26 cellular contexts compared by ENCODE assay signal in genomic region chr2:74551530-74551929, GRCh38. TPM values are rescaled to one million over a fixed set of nuclear protein-coding genes. Genes with fewer than 3 reads are reported as not detected.
DNase-seq lines count a peak whose midpoint lies in the region; TF ChIP-seq lines count a peak whose summit lies in the region.
"Had no signal": no experiment of that assay in that cellular context is flagged by ENCODE, and none has a peak within 500 bp of the region (broad histone marks: within the 10 kb centered on the region; RNA-seq: fewer than 3 reads in every experiment).

No MANE protein-coding gene starts in this region.

- no peak for TF ChIP-seq CTCF in HFF-Myc (IDR thresholded peaks at IDR 0.05; ENCODE audit: low read depth, low read length, missing control alignments)

- no peaks in the 10 kb centered on the region for H3K9me3 ChIP-seq in skeletal muscle satellite cell (replicated peaks; ENCODE audit: low read length)
- H3K9me3 ChIP-seq: BE2C, Caco-2, neutrophil, spleen, thyroid gland had no signal

- peaks cover 11% of the 10 kb centered on the region for H3K36me3 ChIP-seq in skeletal muscle satellite cell (ENCODE audit: insufficient read depth, low read length)
- H3K36me3 ChIP-seq: BE2C had no signal

- intact Hi-C loops in dendritic cell treated with granulocyte-macrophage colony-stimulating factor and Interleukin-4, amounts not matched to agents 40 ng/mL and 50 ng/mL, for 4 days (cut with micrococcal nuclease), result no loop called here
- intact Hi-C loops in activated CD4-positive, alpha-beta T cell treated with anti-CD3 and anti-CD28 coated beads, Interleukin-2, amount 10 ng/mL, durations not matched to agents 24 days and 14 days (cut with micrococcal nuclease), result no loop called here

- H3K4me1 ChIP-seq in skeletal muscle satellite cell (ENCODE audit: control insufficient read depth, insufficient read depth, low read length), result peaks cover 56% of the 10 kb centered on the region
- H3K4me1 ChIP-seq: BE2C had no signal

- H3K4me3 ChIP-seq in GM08714 (ENCODE audit: low read length) (peak overlapping the region; percentile 48; the same call in 1 of the 2 replicates), HFF-Myc (replicated peaks; ENCODE audit: low read depth, low read length) (peak overlapping the region; percentile 73), skeletal muscle satellite cell (ENCODE audit: low read length) (no peak overlapping the region)
- H3K4me3 ChIP-seq: SJSA1, spleen, thyroid gland had no signal

- DNase-seq in HFF-Myc (ENCODE audit: extremely low read depth, low read depth), result no peak
- DNase-seq in activated CD4-positive, alpha-beta T cell treated with anti-CD3 and anti-CD28 coated beads, Interleukin-2, amount 50 U/mL, for 48 hours, result no peak
- no peak for DNase-seq in NCI-H82 treated with DMSO at 0.1 percent for 48 hours (lab: John Stamatoyannopoulos, UW; ENCODE audit: unreplicated experiment)
- no peak for DNase-seq in activated CD4-positive, alpha-beta T cell treated with anti-CD3 and anti-CD28 coated beads, Interleukin-2, amount 10 ng/mL, durations not matched to agents 24 days and 14 days
- DNase-seq: activated T-cell treated with anti-CD3 and anti-CD28 coated beads for 4 hours; amniotic stem cell; BE2C; Caco-2; central memory CD4-positive, alpha-beta T cell; effector CD4-positive, alpha-beta T cell; foreskin melanocyte; H7; hippocampal formation; KG1; left ventricle myocardium superior; NCI-H146; NCI-H510A treated with DMSO at 0.1 percent for 48 hours; spleen; stimulated activated CD4-positive, alpha-beta T cell treated with anti-CD3 and anti-CD28 coated beads, Interleukin-4, amount 100 ng/mL, for 1 hour; thyroid gland had no signal

- H3K4me3 Mint-ChIP-seq in dendritic cell treated with granulocyte-macrophage colony-stimulating factor and Interleukin-4, amounts not matched to agents 40 ng/mL and 50 ng/mL, for 4 days, result no peak overlapping the region
- no peak overlapping the region for H3K4me3 Mint-ChIP-seq in activated CD4-positive, alpha-beta T cell treated with anti-CD3 and anti-CD28 coated beads, Interleukin-2, amount 10 ng/mL, durations not matched to agents 24 days and 14 days
- H3K4me3 Mint-ChIP-seq: stimulated activated naive CD8-positive, alpha-beta T cell treated with anti-CD3 and anti-CD28 coated beads, Interleukin-15, Interleukin-2, amounts not matched to agents 100 ng/mL and 50 ng/mL, for 24 hours had no signal

- peaks cover 60% of the 10 kb centered on the region for H3K4me1 Mint-ChIP-seq in dendritic cell treated with granulocyte-macrophage colony-stimulating factor and Interleukin-4, amounts not matched to agents 40 ng/mL and 50 ng/mL, for 4 days (ENCODE audit: low read depth)
- peaks cover 34% of the 10 kb centered on the region for H3K4me1 Mint-ChIP-seq in activated CD4-positive, alpha-beta T cell treated with anti-CD3 and anti-CD28 coated beads, Interleukin-2, amount 10 ng/mL, durations not matched to agents 24 days and 14 days

- H3K9ac ChIP-seq in skeletal muscle satellite cell (ENCODE audit: low read depth, low read length), result no peak overlapping the region

- peak overlapping the region; percentile 98 for H3K4me2 ChIP-seq in skeletal muscle satellite cell (ENCODE audit: low read length)

- no peaks in the 10 kb centered on the region for H3K27me3 Mint-ChIP-seq in dendritic cell treated with granulocyte-macrophage colony-stimulating factor and Interleukin-4, amounts not matched to agents 40 ng/mL and 50 ng/mL, for 4 days
- peaks cover 22% of the 10 kb centered on the region for H3K27me3 Mint-ChIP-seq in activated CD4-positive, alpha-beta T cell treated with anti-CD3 and anti-CD28 coated beads, Interleukin-2, amount 10 ng/mL, durations not matched to agents 24 days and 14 days

- peaks cover 60% of the 10 kb centered on the region for H3K36me3 Mint-ChIP-seq in dendritic cell treated with granulocyte-macrophage colony-stimulating factor and Interleukin-4, amounts not matched to agents 40 ng/mL and 50 ng/mL, for 4 days (ENCODE audit: low read depth)
- H3K36me3 Mint-ChIP-seq in activated CD4-positive, alpha-beta T cell treated with anti-CD3 and anti-CD28 coated beads, Interleukin-2, amount 10 ng/mL, durations not matched to agents 24 days and 14 days (ENCODE audit: low read depth), result peaks cover 5% of the 10 kb centered on the region

- no peaks in the 10 kb centered on the region for H3K9me3 Mint-ChIP-seq in dendritic cell treated with granulocyte-macrophage colony-stimulating factor and Interleukin-4, amounts not matched to agents 40 ng/mL and 50 ng/mL, for 4 days
- H3K9me3 Mint-ChIP-seq in activated CD4-positive, alpha-beta T cell treated with anti-CD3 and anti-CD28 coated beads, Interleukin-2, amount 10 ng/mL, durations not matched to agents 24 days and 14 days, result no peaks in the 10 kb centered on the region
- H3K9me3 Mint-ChIP-seq: stimulated activated naive CD8-positive, alpha-beta T cell treated with anti-CD3 and anti-CD28 coated beads, Interleukin-15, Interleukin-2, amounts not matched to agents 100 ng/mL and 50 ng/mL, for 24 hours had no signal

- peak overlapping the region; percentile 16 for H3K27ac Mint-ChIP-seq in dendritic cell treated with granulocyte-macrophage colony-stimulating factor and Interleukin-4, amounts not matched to agents 40 ng/mL and 50 ng/mL, for 4 days
- H3K27ac Mint-ChIP-seq in activated CD4-positive, alpha-beta T cell treated with anti-CD3 and anti-CD28 coated beads, Interleukin-2, amount 10 ng/mL, durations not matched to agents 24 days and 14 days, result no peak overlapping the region
- H3K27ac Mint-ChIP-seq: stimulated activated naive CD8-positive, alpha-beta T cell treated with anti-CD3 and anti-CD28 coated beads, Interleukin-15, Interleukin-2, amounts not matched to agents 100 ng/mL and 50 ng/mL, for 24 hours had no signal

- no peaks in the 10 kb centered on the region for H3K27me3 ChIP-seq in skeletal muscle satellite cell (ENCODE audit: control insufficient read depth, insufficient read depth, low read length)
- H3K27me3 ChIP-seq: BE2C, SJSA1, thyroid gland had no signal

RNA-seq across cellular contexts. Expression of gene LOXL3, which starts 2.2 kb away (rescaled TPM):
- 29.4 and 63.8 TPM in 2 replicates for total RNA-seq in skeletal muscle satellite cell (2012; rRNA removed)
- 1.5 and 1.7 TPM in 2 replicates for total RNA-seq in activated CD4-positive, alpha-beta T cell treated with anti-CD3 and anti-CD28 coated beads, Interleukin-2, amount 10 ng/mL, durations not matched to agents 24 days and 14 days

RNA-seq across cellular contexts. Expression of gene DOK1, which starts 3.0 kb away (rescaled TPM):
- 35.0 and 42.4 TPM in 2 replicates for total RNA-seq in skeletal muscle satellite cell (2012; rRNA removed)
- 33.8 and 34.2 TPM in 2 replicates for total RNA-seq in activated CD4-positive, alpha-beta T cell treated with anti-CD3 and anti-CD28 coated beads, Interleukin-2, amount 10 ng/mL, durations not matched to agents 24 days and 14 days

RNA-seq across cellular contexts. Expression of gene HTRA2, which starts 21.8 kb away (rescaled TPM):
- total RNA-seq in skeletal muscle satellite cell (2012; rRNA removed), result 41.1 and 44.1 TPM in 2 replicates
- 49.6 and 56.4 TPM in 2 replicates for total RNA-seq in activated CD4-positive, alpha-beta T cell treated with anti-CD3 and anti-CD28 coated beads, Interleukin-2, amount 10 ng/mL, durations not matched to agents 24 days and 14 days

RNA-seq across cellular contexts. Expression of gene AUP1, which starts 22.0 kb away (rescaled TPM):
- 101 and 167 TPM in 2 replicates for total RNA-seq in skeletal muscle satellite cell (2012; rRNA removed)
- total RNA-seq in activated CD4-positive, alpha-beta T cell treated with anti-CD3 and anti-CD28 coated beads, Interleukin-2, amount 10 ng/mL, durations not matched to agents 24 days and 14 days, result 170 and 173 TPM in 2 replicates

RNA-seq across cellular contexts. Expression of gene DQX1, which starts 25.5 kb away (rescaled TPM):
- total RNA-seq in skeletal muscle satellite cell (2012; rRNA removed), result under 0.01 and 0.51 TPM in 2 replicates
- 0.59 and 0.68 TPM in 2 replicates for total RNA-seq in activated CD4-positive, alpha-beta T cell treated with anti-CD3 and anti-CD28 coated beads, Interleukin-2, amount 10 ng/mL, durations not matched to agents 24 days and 14 days
- total RNA-seq: left ventricle myocardium superior, SJSA1, thyroid gland had no signal
